ENCODE assay signal across 26 cellular contexts in genomic region chr13:85657942-85658341, GRCh38.
"Had no signal": no experiment of that assay in that cellular context is flagged by ENCODE, and none has a peak within 500 bp of the region (broad histone marks: within the 10 kb centered on the region; RNA-seq: fewer than 3 reads in every experiment).

No MANE protein-coding gene starts in this region.

- H3K27me3 Mint-ChIP-seq: activated naive CD4-positive, alpha-beta T cell treated with anti-CD3 and anti-CD28 coated beads, Interleukin-2, amount 50 U/mL, for 24 hours; activated naive CD8-positive, alpha-beta T cell treated with anti-CD3 and anti-CD28 coated beads, Interleukin-2, amount 50 U/mL, for 24 hours had no signal

- H3K9me3 ChIP-seq: ascending aorta, body of pancreas, MG63 had no signal

- H3K9me3 Mint-ChIP-seq: activated naive CD4-positive, alpha-beta T cell treated with anti-CD3 and anti-CD28 coated beads, Interleukin-2, amount 50 U/mL, for 24 hours had no signal

- H3K4me1 Mint-ChIP-seq: activated naive CD4-positive, alpha-beta T cell treated with anti-CD3 and anti-CD28 coated beads, Interleukin-2, amount 50 U/mL, for 24 hours; activated naive CD8-positive, alpha-beta T cell treated with anti-CD3 and anti-CD28 coated beads, Interleukin-2, amount 50 U/mL, for 24 hours had no signal

- H3K4me3 Mint-ChIP-seq: activated CD8-positive, alpha-beta T cell treated with anti-CD3 and anti-CD28 coated beads, Interleukin-2, amount 10 ng/mL, durations not matched to agents 7 days and 5 days; activated naive CD4-positive, alpha-beta T cell treated with anti-CD3 and anti-CD28 coated beads, Interleukin-2, amount 50 U/mL, for 24 hours; activated naive CD8-positive, alpha-beta T cell treated with anti-CD3 and anti-CD28 coated beads, Interleukin-2, amount 50 U/mL, for 24 hours had no signal

- DNase-seq: activated CD4-positive, alpha-beta T cell treated with anti-CD3 and anti-CD28 coated beads for 4 hours; activated CD4-positive, CD25-positive, alpha-beta regulatory T cell; activated CD8-positive, alpha-beta memory T cell treated with anti-CD3 and anti-CD28 coated beads, Interleukin-2, amount 50 U/mL, for 48 hours; activated CD8-positive, alpha-beta T cell treated with anti-CD3 and anti-CD28 coated beads, Interleukin-2, amount 10 ng/mL, durations not matched to agents 7 days and 5 days; activated naive CD8-positive, alpha-beta T cell treated with anti-CD3 and anti-CD28 coated beads, Interleukin-2, amount 50 U/mL, for 24 hours; activated T-cell treated with anti-CD3 and anti-CD28 coated beads, Interleukin-2, amount 50 U/mL, for 1 hour; amniotic stem cell; body of pancreas; central memory CD4-positive, alpha-beta T cell; MG63; MV-4-11; NCI-H1092 treated with DMSO at 0.1 percent for 48 hours; NCI-H187; NCI-H2081 treated with DMSO at 0.1 percent for 48 hours; NCI-H2171 treated with DMSO at 0.1 percent for 48 hours; NCI-H226; NCI-H774; NK-92 treated with Interleukin-12 subunit alpha and Interleukin-12 subunit beta, amount 100 ng/mL, for 24 hours; OCI-M1; RPMI8226; T-helper 2 cell; T1000 had no signal

- H3K27ac Mint-ChIP-seq: activated CD8-positive, alpha-beta T cell treated with anti-CD3 and anti-CD28 coated beads, Interleukin-2, amount 10 ng/mL, durations not matched to agents 7 days and 5 days; activated naive CD4-positive, alpha-beta T cell treated with anti-CD3 and anti-CD28 coated beads, Interleukin-2, amount 50 U/mL, for 24 hours; activated naive CD8-positive, alpha-beta T cell treated with anti-CD3 and anti-CD28 coated beads, Interleukin-2, amount 50 U/mL, for 24 hours had no signal

- ATAC-seq: activated CD8-positive, alpha-beta T cell treated with anti-CD3 and anti-CD28 coated beads, Interleukin-2, amount 10 ng/mL, durations not matched to agents 7 days and 5 days; activated naive CD8-positive, alpha-beta T cell treated with anti-CD3 and anti-CD28 coated beads, Interleukin-2, amount 50 U/mL, for 24 hours; body of pancreas; Panc1; Right ventricle myocardium inferior had no signal

- H3K36me3 Mint-ChIP-seq: activated naive CD4-positive, alpha-beta T cell treated with anti-CD3 and anti-CD28 coated beads, Interleukin-2, amount 50 U/mL, for 24 hours had no signal
